ENCODE assay signal across 8 cellular contexts in the genomic region with DNA sequence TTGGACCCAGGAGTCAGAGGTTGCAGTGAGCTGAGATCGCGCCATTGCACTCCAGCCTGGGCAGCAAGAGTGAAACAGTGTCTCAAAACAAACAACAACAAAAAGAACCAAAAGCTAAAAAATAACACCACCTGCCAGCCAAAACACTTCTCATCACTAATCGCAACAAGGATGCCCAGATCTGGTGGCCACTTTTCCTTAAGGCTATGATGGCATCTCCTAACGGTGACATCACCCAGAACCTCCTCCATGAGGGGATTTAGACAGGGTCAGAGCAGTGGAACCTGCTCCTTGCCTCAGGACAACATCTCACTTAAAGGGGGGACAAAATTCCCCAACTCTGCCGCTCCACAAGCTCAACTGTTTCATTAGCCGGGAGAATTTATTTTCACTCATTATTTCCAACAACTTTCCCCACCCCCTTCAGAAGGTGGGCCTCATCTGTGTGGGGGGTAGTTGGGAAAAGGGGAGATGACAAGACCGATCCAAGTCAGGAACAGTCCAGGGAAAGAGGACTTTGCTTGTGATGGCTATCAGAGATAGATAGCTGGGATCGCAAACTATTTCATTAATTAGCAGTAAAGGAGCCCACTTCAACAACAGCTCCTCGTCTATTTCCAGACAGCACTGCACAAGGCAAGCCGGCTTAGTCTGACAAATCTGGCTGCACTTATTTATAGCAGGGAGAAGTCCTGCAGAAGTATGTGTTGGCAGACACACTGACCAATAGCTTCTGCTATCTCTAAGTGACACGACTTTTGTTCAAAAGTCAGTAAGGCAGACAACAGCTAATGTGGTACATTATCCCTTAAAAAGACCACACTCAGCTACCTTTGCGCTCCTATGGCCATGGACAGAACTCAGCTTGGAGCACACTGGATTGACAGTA. TPM values are rescaled to one million over a fixed set of nuclear protein-coding genes. Genes with fewer than 3 reads are reported as not detected.
DNase-seq lines count a peak whose midpoint lies in the region; ATAC-seq, FAIRE-seq and TF ChIP-seq lines count a peak whose summit lies in the region.

No MANE protein-coding gene starts in this region.

- intact Hi-C loops in prostate gland (cut with DNase I), result no loop called here

- DNase-seq in GM12891 (ENCODE audit: insufficient read length, low spot score) (no peak), RPMI7951 (ENCODE audit: low read depth) (peak; percentile 57), epithelial cell of proximal tubule (ENCODE audit: low read depth) (no peak), caudate nucleus (lab: John Stamatoyannopoulos, UW) (no peak), prostate gland (ENCODE audit: low spot score) (no peak)
- no peak for DNase-seq in activated CD4-positive, alpha-beta T cell treated with anti-CD3 and anti-CD28 coated beads, Interleukin-2, amount 50 U/mL, for 1 hour

- H3K36me3 Mint-ChIP-seq in nephron (ENCODE audit: low read depth), result peaks cover 56% of the 10 kb centered on the region

- whole genome bisulfite sequencing in prostate gland, result 39% methylated on average over 12 of the region's 12 CpGs

- H3K36me3 ChIP-seq in prostate gland, result peaks cover 15 to 20% of the 10 kb centered on the region in 2 donors

- FAIRE-seq in GM12891 (lab: Jason Lieb, UNC), result no peak

- peak; percentile 24; the same call in 1 of the 2 replicates for TF ChIP-seq POLR2A in GM12891 (IDR thresholded peaks at IDR 0.05; ENCODE audit: low read depth, low read length)
- no peak for TF ChIP-seq POLR2A in prostate gland (IDR thresholded peaks at IDR 0.05)

- H3K27ac Mint-ChIP-seq in nephron, result peak overlapping the region; percentile 45 to 86 (median 51)

- no peak for ATAC-seq in HG03135 (IDR thresholded peaks at IDR 0.05; ENCODE audit: unreplicated experiment)

- no peaks in the 10 kb centered on the region for H3K27me3 Mint-ChIP-seq in nephron (ENCODE audit: low read depth)

- TF ChIP-seq CTCF in epithelial cell of proximal tubule (conservative IDR thresholded peaks at IDR 0.05; ENCODE audit: low read depth, low read length) (no peak), nephron (IDR thresholded peaks at IDR 0.05; ENCODE audit: unreplicated experiment in 3 of 3) (no peak), prostate gland (IDR thresholded peaks at IDR 0.05) (no peak)

- H3K4me1 ChIP-seq in prostate gland (replicated peaks), result peaks cover 16% of the 10 kb centered on the region

- no peak overlapping the region for H3K27ac ChIP-seq in caudate nucleus (ENCODE audit: low read depth, low read length)
- H3K27ac ChIP-seq in prostate gland, result no peak overlapping the region

- H3K4me3 Mint-ChIP-seq in nephron, result peak overlapping the region; percentile 93 to 97 (median 95)

- peaks cover 35% of the 10 kb centered on the region for H3K4me1 Mint-ChIP-seq in nephron

- no peaks in the 10 kb centered on the region for H3K9me3 Mint-ChIP-seq in nephron

- H3K9me3 ChIP-seq in prostate gland, result no peaks in the 10 kb centered on the region

- no peaks in the 10 kb centered on the region for H3K27me3 ChIP-seq in prostate gland (replicated peaks; ENCODE audit: insufficient read depth)

- peak overlapping the region; percentile 86 for H3K4me3 ChIP-seq in epithelial cell of proximal tubule (ENCODE audit: low read depth, low read length)
- H3K4me3 ChIP-seq in prostate gland, result peak overlapping the region in 1 of 2 donors; percentile 78

TF ChIP-seq in GM12891, 5 proteins besides CTCF, POLR2A, EP300 and RAD21:
- no peak for TF ChIP-seq SPI1 (IDR thresholded peaks at IDR 0.05; ENCODE audit: low read depth, low read length)
- no peak for TF ChIP-seq POU2F2 (IDR thresholded peaks at IDR 0.05; ENCODE audit: low read depth, low read length)
- no peak for TF ChIP-seq TAF1 (IDR thresholded peaks at IDR 0.05; ENCODE audit: low read depth, low read length)
- TF ChIP-seq POLR2AphosphoS5 (IDR thresholded peaks at IDR 0.05; ENCODE audit: low read depth, low read length), result no peak
- TF ChIP-seq PAX5 (IDR thresholded peaks at IDR 0.05; ENCODE audit: insufficient read depth, low read length, severe bottlenecking), result no peak

RNA-seq across cellular contexts. Expression of a gene that starts 2.6 kb away (rescaled TPM):
- 164 TPM for polyA plus RNA-seq in GM12891 (2012; ENCODE audit: low read depth, missing spikeins)
- total RNA-seq in RPMI7951 (2014; rRNA removed; shearing (Covaris generic)), result 84.9 and 116 TPM in 2 replicates
- total RNA-seq in epithelial cell of proximal tubule, result 141 and 169 TPM in 2 replicates
- 100 to 1,000 TPM in 1 of 2 donors, 10 to 100 TPM in 1; 71.4 to 345 TPM for total RNA-seq in prostate gland
